ENCODE assay signal across 10 cellular contexts in the genomic region with DNA sequence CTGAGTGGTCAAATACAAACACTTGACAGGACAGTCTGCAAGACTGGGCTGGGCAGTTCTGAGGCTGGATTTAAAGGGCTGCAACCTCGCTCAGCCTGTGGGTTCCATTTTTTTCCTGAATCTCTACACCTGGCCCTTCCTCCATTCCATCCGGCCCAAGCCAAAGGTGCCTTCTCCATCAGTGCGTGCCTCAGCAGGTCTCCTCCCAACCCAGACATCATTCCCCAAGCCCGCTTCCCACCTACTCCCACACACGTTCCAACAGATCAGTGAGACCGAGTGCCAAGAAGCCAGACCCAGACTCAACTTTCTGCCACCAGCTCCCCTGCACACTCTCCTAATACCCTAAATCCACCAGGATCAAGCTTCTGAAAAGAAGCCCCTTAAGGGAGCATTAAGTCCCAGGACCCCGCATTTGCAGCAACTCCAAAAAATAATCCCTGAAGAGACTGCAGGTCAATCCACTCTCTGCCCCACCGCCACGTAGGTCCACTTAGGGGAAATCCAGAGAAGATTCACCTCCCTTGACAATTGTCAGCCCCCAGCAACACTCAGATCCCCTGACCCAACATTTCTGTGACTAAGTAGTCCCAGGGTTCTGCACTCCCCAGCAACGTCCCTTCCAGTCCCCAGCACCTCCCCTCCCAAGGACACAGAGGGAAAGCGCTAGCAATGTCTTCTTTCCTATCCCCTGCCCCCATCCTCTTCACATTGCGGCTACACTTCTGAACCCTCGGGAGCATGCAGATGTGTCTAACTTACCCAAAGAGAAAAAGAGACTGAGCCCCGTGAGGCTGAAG. TPM values are rescaled to one million over a fixed set of nuclear protein-coding genes. Genes with fewer than 3 reads are reported as not detected.
A peak's percentile ranks its signal among the peaks of the same experiment; 100 is the strongest.
DNase-seq lines count a peak whose midpoint lies in the region; ATAC-seq, FAIRE-seq and TF ChIP-seq lines count a peak whose summit lies in the region.
"Had no signal": no experiment of that assay in that cellular context is flagged by ENCODE, and none has a peak within 500 bp of the region (broad histone marks: within the 10 kb centered on the region; RNA-seq: fewer than 3 reads in every experiment).

No MANE protein-coding gene starts in this region.

- peak; percentile 12; the same call in 1 of the 2 replicates for ATAC-seq in WTC11
- ATAC-seq in right cardiac atrium = no peak
- ATAC-seq in T-helper 17 cell = no peak

- H3K27ac ChIP-seq in right cardiac atrium (ENCODE audit: low read length) = peak overlapping the region; percentile 81
- H3K27ac ChIP-seq: tibial artery had no signal

- H3K36me3 Mint-ChIP-seq in WTC11 (no peaks in the 10 kb centered on the region), T-helper 17 cell (ENCODE audit: low read depth) (no peaks in the 10 kb centered on the region)

- H3K27me3 ChIP-seq in right cardiac atrium (ENCODE audit: control insufficient read depth, insufficient read depth) = no peaks in the 10 kb centered on the region
- H3K27me3 ChIP-seq in neuron (ENCODE audit: insufficient read depth, low read length) = peaks cover 31% of the 10 kb centered on the region

- 37% methylated on average over 14 of the region's 14 CpGs for whole genome bisulfite sequencing in right cardiac atrium

- DNase-seq in Ammon's horn (ENCODE audit: low spot score) = peak; percentile 36
- DNase-seq in WTC11 (ENCODE audit: low spot score) = no peak
- DNase-seq in right cardiac atrium = no peak
- DNase-seq in T-helper 17 cell = no peak
- no peak for DNase-seq in NOMO-1 (lab: John Stamatoyannopoulos, UW; ENCODE audit: unreplicated experiment in 2 of 2)
- no peak for DNase-seq in GM19239 (ENCODE audit: insufficient read length, low spot score)
- no peak for DNase-seq in islet precursor cell
- DNase-seq: tibial artery had no signal

- TF ChIP-seq CTCF in WTC11 (IDR thresholded peaks at IDR 0.05) = no peak

- H3K36me3 ChIP-seq in neuron (ENCODE audit: insufficient read depth, low read length) = no peaks in the 10 kb centered on the region
- H3K36me3 ChIP-seq: tibial artery had no signal

- H3K4me3 ChIP-seq in right cardiac atrium (ENCODE audit: low read length) (peak overlapping the region; percentile 67), neuron (ENCODE audit: low read length) (peak overlapping the region; percentile 18)
- H3K4me3 ChIP-seq: tibial artery had no signal

- H3K4me3 Mint-ChIP-seq in WTC11 (peak overlapping the region; percentile 81), T-helper 17 cell (no peak overlapping the region)
- H3K4me3 Mint-ChIP-seq: activated T-helper 1 cell treated with anti-CD3 and anti-CD28 coated beads, Interleukin-12 subunit alpha, Interleukin-12 subunit beta, Interleukin-2, Interleukin-4 antibody, amounts not matched to agents 30 ng/mL and 10 ng/mL and 1 ng/mL, durations not matched to agents 14 hours and 24 hours and 36 hours had no signal

- FAIRE-seq in GM19239 (lab: Jason Lieb, UNC) = no peak

- H3K9me3 Mint-ChIP-seq in WTC11 = no peaks in the 10 kb centered on the region
- H3K9me3 Mint-ChIP-seq: activated T-helper 1 cell treated with anti-CD3 and anti-CD28 coated beads, Interleukin-12 subunit alpha, Interleukin-12 subunit beta, Interleukin-2, Interleukin-4 antibody, amounts not matched to agents 30 ng/mL and 10 ng/mL and 1 ng/mL, durations not matched to agents 14 hours and 24 hours and 36 hours had no signal

- POLR2A ChIA-PET in WTC11 (lab: Charles Lee) = no interaction called here

- H2AFZ ChIP-seq in neuron (ENCODE audit: low read depth, low read length) = peak overlapping the region; percentile 9

- H3K27me3 Mint-ChIP-seq in WTC11 (ENCODE audit: low read depth) (peaks cover 57% of the 10 kb centered on the region), T-helper 17 cell (peaks cover 25% of the 10 kb centered on the region)

- peaks cover 6% of the 10 kb centered on the region for H3K4me1 ChIP-seq in right cardiac atrium (ENCODE audit: control insufficient read depth, insufficient read depth, low read length)
- H3K4me1 ChIP-seq in neuron (ENCODE audit: insufficient read depth, low read length) = peaks cover 8% of the 10 kb centered on the region

- H3K4me1 Mint-ChIP-seq in WTC11 (peaks cover 46% of the 10 kb centered on the region), T-helper 17 cell (peaks cover 3% of the 10 kb centered on the region)

- H3K27ac Mint-ChIP-seq in WTC11 (no peak overlapping the region), T-helper 17 cell (no peak overlapping the region)
- H3K27ac Mint-ChIP-seq: activated T-helper 1 cell treated with anti-CD3 and anti-CD28 coated beads, Interleukin-12 subunit alpha, Interleukin-12 subunit beta, Interleukin-2, Interleukin-4 antibody, amounts not matched to agents 30 ng/mL and 10 ng/mL and 1 ng/mL, durations not matched to agents 14 hours and 24 hours and 36 hours had no signal

- CTCF ChIA-PET in WTC11 (lab: Charles Lee) = interaction anchor here (0.6 to 2.1 kb wide), 5 partner anchors 23 to 229 kb away, joined by 3 to 7 read pairs (median 5); a partner anchor contains a TSS

- H3K9me3 ChIP-seq in right cardiac atrium (ENCODE audit: control insufficient read depth, low read length) = no peaks in the 10 kb centered on the region
- no peaks in the 10 kb centered on the region for H3K9me3 ChIP-seq in neuron (ENCODE audit: low read length)
- no peaks in the 10 kb centered on the region for H3K9me3 ChIP-seq in T-helper 17 cell (ENCODE audit: control insufficient read depth, low read length, poor library complexity, severe bottlenecking)
- H3K9me3 ChIP-seq: tibial artery had no signal

- intact Hi-C loops in right cardiac atrium (cut with DNase I) = no loop called here

TF ChIP-seq in WTC11, 78 proteins besides CTCF, POLR2A, EP300 and RAD21:
- TF ChIP-seq, protein P1, sequence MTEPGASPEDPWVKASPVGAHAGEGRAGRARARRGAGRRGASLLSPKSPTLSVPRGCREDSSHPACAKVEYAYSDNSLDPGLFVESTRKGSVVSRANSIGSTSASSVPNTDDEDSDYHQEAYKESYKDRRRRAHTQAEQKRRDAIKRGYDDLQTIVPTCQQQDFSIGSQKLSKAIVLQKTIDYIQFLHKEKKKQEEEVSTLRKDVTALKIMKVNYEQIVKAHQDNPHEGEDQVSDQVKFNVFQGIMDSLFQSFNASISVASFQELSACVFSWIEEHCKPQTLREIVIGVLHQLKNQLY (CRISPR knock-in tag; IDR thresholded peaks at IDR 0.05) = no peak
- no peak for TF ChIP-seq ZNF671 (CRISPR knock-in tag; IDR thresholded peaks at IDR 0.05)

RNA-seq across cellular contexts. Expression of a gene that starts 0.6 kb away (rescaled TPM):
- total RNA-seq in WTC11 (2021) (0.16 to 0.37 TPM (median 0.20 TPM) in 3 replicates), right cardiac atrium (10 to 100 TPM in 1 of 4 donors, 1 to 10 TPM in 3; 2.1 to 11.7 (median 5.5) TPM), T-helper 17 cell (not detected)
- 4.1 TPM for polyA plus RNA-seq in right cardiac atrium
- total RNA-seq: activated T-helper 1 cell treated with anti-CD3 and anti-CD28 coated beads, Interleukin-12 subunit alpha, Interleukin-12 subunit beta, Interleukin-2, Interleukin-4 antibody, amounts not matched to agents 30 ng/mL and 10 ng/mL and 1 ng/mL, durations not matched to agents 14 hours and 24 hours and 36 hours had no signal

RNA-seq across cellular contexts. Expression of a gene that starts 23.2 kb away (rescaled TPM):
- total RNA-seq in WTC11 (2021) (3.5 to 4.5 TPM (median 4.4 TPM) in 3 replicates), right cardiac atrium (1 to 10 TPM; 2.6 to 7.3 (median 6.0) TPM), T-helper 17 cell (not detected)
- polyA plus RNA-seq in right cardiac atrium = 9.0 TPM

RNA-seq across cellular contexts. Expression of a gene that starts 49.0 kb away (rescaled TPM):
- total RNA-seq in WTC11 (2021) (0.24 to 0.37 TPM in 2 of 3 replicates, not detected in the other), right cardiac atrium (1 to 10 TPM; 2.3 to 8.0 (median 4.0) TPM), T-helper 17 cell (10 to 100 TPM; 79.9 to 84.0 TPM)
- polyA plus RNA-seq in right cardiac atrium = 2.0 TPM

Comparison
In these comparisons a context has a peak if more than half of its experiments do, and no peak if none do; other contexts are left out.
1. RNA of a gene that starts 49.0 kb away (total RNA-seq): 79.9 to 84.0 TPM in T-helper 17 cell; 2.3 to 8.0 TPM in right cardiac atrium and 0.24 to 0.37 TPM in WTC11; every median in the first group is over 4 times any median in the second.